In genomic region chr4:538542-539142, GRCh38 we compare ENCODE assay signal across 18 cellular contexts. TPM values are rescaled to one million over a fixed set of nuclear protein-coding genes. Genes with fewer than 3 reads are reported as not detected.
DNase-seq lines count a peak whose midpoint lies in the region; ATAC-seq, FAIRE-seq and TF ChIP-seq lines count a peak whose summit lies in the region.
"Had no signal": no experiment of that assay in that cellular context is flagged by ENCODE, and none has a peak within 500 bp of the region (broad histone marks: within the 10 kb centered on the region; RNA-seq: fewer than 3 reads in every experiment).

No MANE protein-coding gene starts in this region.

- H3K9me3 ChIP-seq in lower lobe of right lung, result no peaks in the 10 kb centered on the region
- H3K9me3 ChIP-seq: BLaER1 treated with 17β-estradiol and CSF1 and Interleukin-3, amounts not matched to agents 10 nM and 100 nM had no signal

- no peaks in the 10 kb centered on the region for H3K27me3 ChIP-seq in lower lobe of right lung (ENCODE audit: low read depth)
- H3K27me3 ChIP-seq: BLaER1 treated with 17β-estradiol and CSF1 and Interleukin-3, amounts not matched to agents 10 nM and 100 nM had no signal

- no peak overlapping the region for H3K4me3 ChIP-seq in lower lobe of right lung
- H3K4me3 ChIP-seq: BLaER1 treated with 17β-estradiol and CSF1 and Interleukin-3, amounts not matched to agents 10 nM and 100 nM; GM12878 had no signal

- no peak for ATAC-seq in Right ventricle myocardium inferior
- no peak for ATAC-seq in lower lobe of right lung
- ATAC-seq in sciatic nerve, result no peak
- ATAC-seq: CD8-positive, alpha-beta T cell; GM12878 had no signal

- peaks cover 58% of the 10 kb centered on the region for H3K36me3 ChIP-seq in lower lobe of right lung

- no peak for FAIRE-seq in H54 (lab: Jason Lieb, UNC)
- FAIRE-seq: GM12878 had no signal

- H3K4me1 ChIP-seq in lower lobe of right lung, result no peaks in the 10 kb centered on the region
- H3K4me1 ChIP-seq: BLaER1 treated with 17β-estradiol and CSF1 and Interleukin-3, amounts not matched to agents 10 nM and 100 nM had no signal

- TF ChIP-seq POLR2A in H54 (IDR thresholded peaks at IDR 0.05; ENCODE audit: low read depth, low read length), result no peak

- DNase-seq in cardiac septum (ENCODE audit: low spot score), result peak; percentile 27
- no peak for DNase-seq in Right ventricle myocardium inferior (ENCODE audit: missing footprints)
- DNase-seq in lower lobe of right lung, result peak; percentile 24
- peak; percentile 26 for DNase-seq in sciatic nerve (ENCODE audit: low spot score)
- no peak for DNase-seq in H54 (ENCODE audit: insufficient read length, low spot score)
- no peak for DNase-seq in caudate nucleus (lab: John Stamatoyannopoulos, UW)
- no peak for DNase-seq in DMS153 treated with DMSO at 0.1 percent for 48 hours (lab: John Stamatoyannopoulos, UW; ENCODE audit: unreplicated experiment)
- DNase-seq: Calu3, DMS53, DND-41, EL, GOT3, H9 had no signal

- intact Hi-C loops in cardiac septum (cut with DNase I), result no loop called here
- intact Hi-C loops in Right ventricle myocardium inferior (cut with DNase I), result no loop called here
- intact Hi-C loops in lower lobe of right lung (cut with DNase I), result no loop called here
- intact Hi-C loops in sciatic nerve (cut with DNase I), result no loop called here

- H3K27ac ChIP-seq in lower lobe of right lung, result no peak overlapping the region
- H3K27ac ChIP-seq in caudate nucleus (ENCODE audit: low read depth, low read length), result no peak overlapping the region
- H3K27ac ChIP-seq: BLaER1 treated with 17β-estradiol and CSF1 and Interleukin-3, amounts not matched to agents 10 nM and 100 nM had no signal

- no peak for TF ChIP-seq CTCF in lower lobe of right lung (IDR thresholded peaks at IDR 0.05)

RNA-seq across cellular contexts. Expression of gene TMEM271, which starts 37.5 kb away (rescaled TPM):
- total RNA-seq in cardiac septum, result not detected
- total RNA-seq in Right ventricle myocardium inferior, result not detected
- total RNA-seq in lower lobe of right lung, result not detected
- not detected for total RNA-seq in sciatic nerve
- total RNA-seq: A172; B cell; Calu3; CD8-positive, alpha-beta T cell; GM12878 had no signal

RNA-seq across cellular contexts. Expression of gene PIGG, which starts 39.6 kb away (rescaled TPM):
- total RNA-seq in cardiac septum, result 22.4 TPM
- 15.2 TPM for total RNA-seq in Right ventricle myocardium inferior
- 53.4 TPM for total RNA-seq in lower lobe of right lung
- total RNA-seq in sciatic nerve, result 59.6 TPM

RNA-seq across cellular contexts. Expression of gene ZNF721, which starts 39.7 kb away (rescaled TPM):
- 14.9 TPM for total RNA-seq in cardiac septum
- total RNA-seq in Right ventricle myocardium inferior, result 13.1 TPM
- total RNA-seq in lower lobe of right lung, result 29.4 TPM
- 39.1 TPM for total RNA-seq in sciatic nerve

Comparison
In these comparisons a context has a peak if more than half of its experiments do, and no peak if none do; other contexts are left out.
1. DNase-seq: peak in cardiac septum (single experiment), lower lobe of right lung (single experiment) and sciatic nerve (single experiment); none in Right ventricle myocardium inferior (single experiment), H54 (single experiment), caudate nucleus (0 of 61) and DMS153 treated with DMSO at 0.1 percent for 48 hours (single experiment).